ENCODE assay signal across 8 cellular contexts in genomic region chr16:69386596-69386995, GRCh38. TPM values are rescaled to one million over a fixed set of nuclear protein-coding genes. Genes with fewer than 3 reads are reported as not detected.
DNase-seq lines count a peak whose midpoint lies in the region; ATAC-seq and TF ChIP-seq lines count a peak whose summit lies in the region.

No MANE protein-coding gene starts in this region.

- TF ChIP-seq POLR2A in HCT116 (IDR thresholded peaks at IDR 0.05; ENCODE audit: borderline replicate concordance, extremely low read depth, insufficient read depth, insufficient read length): no peak

- H3K27ac ChIP-seq in HCT116 (ENCODE audit: low read depth, low read length): peak overlapping the region; percentile 83

- intact Hi-C loops in HCT116 (cut with micrococcal nuclease): no loop called here
- intact Hi-C loops in activated CD8-positive, alpha-beta T cell treated with anti-CD3 and anti-CD28 coated beads for 36 hours (cut with micrococcal nuclease): no loop called here

- CTCF ChIA-PET in HCT116 (lab: Charles Lee): interaction anchor here (1.3 to 2.3 kb wide), 2 partner anchors 9 to 12 kb away, joined by 4 to 14 read pairs; no protein-coding TSS in a partner anchor
- CTCF ChIA-PET in activated CD8-positive, alpha-beta T cell treated with anti-CD3 and anti-CD28 coated beads for 36 hours (lab: Charles Lee): interaction anchor here (3.3 kb wide), 1 partner anchor 10 kb away, joined by 39 read pairs; no protein-coding TSS in a partner anchor

- POLR2A ChIA-PET in HCT116 (lab: Charles Lee): interaction anchor here (0.6 to 3.8 kb wide), 3 partner anchors 9 to 259 kb away, joined by 3 to 12 read pairs (median 4); no protein-coding TSS in a partner anchor
- POLR2A ChIA-PET in activated CD8-positive, alpha-beta T cell treated with anti-CD3 and anti-CD28 coated beads for 36 hours (lab: Charles Lee): interaction anchor here (0.6 to 1.8 kb wide), 8 partner anchors 24 to 375 kb away, joined by 3 to 8 read pairs (median 4); partner anchors contain the start of genes NOB1, PDF and WWP2

- H3K9me2 ChIP-seq in HCT116 (ENCODE audit: insufficient read depth): no peaks in the 10 kb centered on the region

- peak overlapping the region; percentile 86 for H3K4me2 ChIP-seq in HCT116 (ENCODE audit: low read length)

- no peaks in the 10 kb centered on the region for H3K9me3 ChIP-seq in HCT116 (ENCODE audit: control insufficient read depth in 1 of 2, insufficient read depth in 1 of 2, low read depth in 1 of 2, low read length in 2 of 2)

- H3K4me1 Mint-ChIP-seq in activated CD8-positive, alpha-beta T cell treated with anti-CD3 and anti-CD28 coated beads for 36 hours (ENCODE audit: low read depth): peaks cover 25% of the 10 kb centered on the region
- H3K4me1 Mint-ChIP-seq in mesothelial cell of epicardium: peaks cover 12% of the 10 kb centered on the region

- H3K9ac ChIP-seq in HCT116 (ENCODE audit: low read length): peak overlapping the region; percentile 89

- DNase-seq in AG08395 (ENCODE audit: low spot score): peak; percentile 5
- DNase-seq in HCT116 (ENCODE audit: low read depth, low spot score): no peak
- DNase-seq in activated CD8-positive, alpha-beta T cell treated with anti-CD3 and anti-CD28 coated beads for 36 hours: no peak
- no peak for DNase-seq in mesothelial cell of epicardium (ENCODE audit: low spot score in 2 of 2, unreplicated experiment in 2 of 2)
- DNase-seq in NCI-H1436 (lab: John Stamatoyannopoulos, UW): no peak
- no peak for DNase-seq in NCI-H2029 treated with DMSO at 0.1 percent for 48 hours (lab: John Stamatoyannopoulos, UW)
- DNase-seq in GF-D8 (lab: John Stamatoyannopoulos, UW): no peak

- H3K27me3 ChIP-seq in HCT116 (ENCODE audit: insufficient read depth, low read length): no peaks in the 10 kb centered on the region

- H3K79me2 ChIP-seq in HCT116 (ENCODE audit: insufficient read depth, low read length): peaks cover 50% of the 10 kb centered on the region

- peaks cover 28% of the 10 kb centered on the region in 2 experiments for H3K36me3 ChIP-seq in HCT116 (ENCODE audit: control insufficient read depth in 1 of 2, insufficient read depth in 2 of 2, low read length in 2 of 2)

- BruUV-seq in HCT116 (replicated peaks; lab: Mats Ljungman, UMichigan): no TSS peak

- H3K9me3 Mint-ChIP-seq in activated CD8-positive, alpha-beta T cell treated with anti-CD3 and anti-CD28 coated beads for 36 hours: no peaks in the 10 kb centered on the region
- H3K9me3 Mint-ChIP-seq in mesothelial cell of epicardium: no peaks in the 10 kb centered on the region

- no peaks in the 10 kb centered on the region for H4K20me1 ChIP-seq in HCT116 (ENCODE audit: insufficient read depth)

- no peaks in the 10 kb centered on the region for H3K27me3 Mint-ChIP-seq in activated CD8-positive, alpha-beta T cell treated with anti-CD3 and anti-CD28 coated beads for 36 hours
- no peaks in the 10 kb centered on the region for H3K27me3 Mint-ChIP-seq in mesothelial cell of epicardium (ENCODE audit: low read depth)

- peak overlapping the region; percentile 42 for H3K27ac Mint-ChIP-seq in activated CD8-positive, alpha-beta T cell treated with anti-CD3 and anti-CD28 coated beads for 36 hours
- peak overlapping the region; percentile 89 for H3K27ac Mint-ChIP-seq in mesothelial cell of epicardium

- no peak for TF ChIP-seq CTCF in HCT116 (IDR thresholded peaks at IDR 0.05 in 2 of 3, conservative IDR thresholded peaks at IDR 0.05 in 1 of 3; ENCODE audit: borderline replicate concordance in 1 of 3, insufficient read depth in 1 of 3, low read depth in 2 of 3, low read length in 2 of 3)
- TF ChIP-seq CTCF in activated CD8-positive, alpha-beta T cell treated with anti-CD3 and anti-CD28 coated beads for 36 hours (IDR thresholded peaks at IDR 0.05): no peak
- no peak for TF ChIP-seq CTCF in mesothelial cell of epicardium (IDR thresholded peaks at IDR 0.05; ENCODE audit: unreplicated experiment)

- H2AFZ ChIP-seq in HCT116 (ENCODE audit: low read depth, low read length, poor library complexity, severe bottlenecking): no peak overlapping the region

- TF ChIP-seq RAD21 in HCT116 (IDR thresholded peaks at IDR 0.05; ENCODE audit: low read depth): no peak

- H3K4me3 ChIP-seq in HCT116 (replicated peaks in 1 of 2; ENCODE audit: low read depth in 1 of 2, low read length in 2 of 2): peak overlapping the region; percentile 64 to 78

- ATAC-seq in HCT116: no peak
- no peak for ATAC-seq in activated CD8-positive, alpha-beta T cell treated with anti-CD3 and anti-CD28 coated beads for 36 hours
- no peak for ATAC-seq in GM18867 (IDR thresholded peaks at IDR 0.05; ENCODE audit: unreplicated experiment)

- peaks cover 28 to 43% of the 10 kb centered on the region in 2 experiments for H3K4me1 ChIP-seq in HCT116 (ENCODE audit: control insufficient read depth in 1 of 2, insufficient read depth in 2 of 2, low read length in 2 of 2)

- peaks cover 28% of the 10 kb centered on the region for H3K36me3 Mint-ChIP-seq in activated CD8-positive, alpha-beta T cell treated with anti-CD3 and anti-CD28 coated beads for 36 hours (ENCODE audit: low read depth)
- H3K36me3 Mint-ChIP-seq in mesothelial cell of epicardium: peaks cover 12% of the 10 kb centered on the region

- RAD21 ChIA-PET in HCT116 (lab: Charles Lee; ENCODE audit: low non-redundant PET in 1 of 2, low total read pairs in 2 of 2, uncharacterized antibody in 2 of 2, unreplicated experiment in 2 of 2): no interaction called here

- H3K4me3 Mint-ChIP-seq in activated CD8-positive, alpha-beta T cell treated with anti-CD3 and anti-CD28 coated beads for 36 hours: peak overlapping the region; percentile 86
- peak overlapping the region; percentile 82 for H3K4me3 Mint-ChIP-seq in mesothelial cell of epicardium

TF ChIP-seq in HCT116, 20 proteins besides CTCF, POLR2A, EP300 and RAD21 (continues in another document):
- no peak for TF ChIP-seq ELF1 (IDR thresholded peaks at IDR 0.05; ENCODE audit: borderline replicate concordance, low read depth)
- TF ChIP-seq POLR2AphosphoS5 (IDR thresholded peaks at IDR 0.05; ENCODE audit: low read depth, low read length): no peak
- no peak for TF ChIP-seq CEBPB (IDR thresholded peaks at IDR 0.05; ENCODE audit: low read depth)
- no peak for TF ChIP-seq SIN3A (IDR thresholded peaks at IDR 0.05; ENCODE audit: low read depth)
- TF ChIP-seq EGR1 (IDR thresholded peaks at IDR 0.05; ENCODE audit: low read depth): no peak
- no peak for TF ChIP-seq YY1 (IDR thresholded peaks at IDR 0.05; ENCODE audit: extremely low read depth, insufficient replicate concordance, low read depth, low read length)
- TF ChIP-seq ATF3 (IDR thresholded peaks at IDR 0.05): no peak
- no peak for TF ChIP-seq CBX3 (IDR thresholded peaks at IDR 0.05; ENCODE audit: low read depth)
- TF ChIP-seq, protein P1, sequence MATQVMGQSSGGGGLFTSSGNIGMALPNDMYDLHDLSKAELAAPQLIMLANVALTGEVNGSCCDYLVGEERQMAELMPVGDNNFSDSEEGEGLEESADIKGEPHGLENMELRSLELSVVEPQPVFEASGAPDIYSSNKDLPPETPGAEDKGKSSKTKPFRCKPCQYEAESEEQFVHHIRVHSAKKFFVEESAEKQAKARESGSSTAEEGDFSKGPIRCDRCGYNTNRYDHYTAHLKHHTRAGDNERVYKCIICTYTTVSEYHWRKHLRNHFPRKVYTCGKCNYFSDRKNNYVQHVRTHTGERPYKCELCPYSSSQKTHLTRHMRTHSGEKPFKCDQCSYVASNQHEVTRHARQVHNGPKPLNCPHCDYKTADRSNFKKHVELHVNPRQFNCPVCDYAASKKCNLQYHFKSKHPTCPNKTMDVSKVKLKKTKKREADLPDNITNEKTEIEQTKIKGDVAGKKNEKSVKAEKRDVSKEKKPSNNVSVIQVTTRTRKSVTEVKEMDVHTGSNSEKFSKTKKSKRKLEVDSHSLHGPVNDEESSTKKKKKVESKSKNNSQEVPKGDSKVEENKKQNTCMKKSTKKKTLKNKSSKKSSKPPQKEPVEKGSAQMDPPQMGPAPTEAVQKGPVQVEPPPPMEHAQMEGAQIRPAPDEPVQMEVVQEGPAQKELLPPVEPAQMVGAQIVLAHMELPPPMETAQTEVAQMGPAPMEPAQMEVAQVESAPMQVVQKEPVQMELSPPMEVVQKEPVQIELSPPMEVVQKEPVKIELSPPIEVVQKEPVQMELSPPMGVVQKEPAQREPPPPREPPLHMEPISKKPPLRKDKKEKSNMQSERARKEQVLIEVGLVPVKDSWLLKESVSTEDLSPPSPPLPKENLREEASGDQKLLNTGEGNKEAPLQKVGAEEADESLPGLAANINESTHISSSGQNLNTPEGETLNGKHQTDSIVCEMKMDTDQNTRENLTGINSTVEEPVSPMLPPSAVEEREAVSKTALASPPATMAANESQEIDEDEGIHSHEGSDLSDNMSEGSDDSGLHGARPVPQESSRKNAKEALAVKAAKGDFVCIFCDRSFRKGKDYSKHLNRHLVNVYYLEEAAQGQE (IDR thresholded peaks at IDR 0.05; ENCODE audit: low read depth): no peak

RNA-seq across cellular contexts. Expression of gene TERF2, which starts 0.8 kb away (rescaled TPM):
- 69.9 TPM for total RNA-seq in HCT116 (2021; ENCODE audit: unreplicated experiment)
- polyA plus RNA-seq in HCT116 (2012): 21.3 and 32.8 TPM in 2 replicates
- total RNA-seq in activated CD8-positive, alpha-beta T cell treated with anti-CD3 and anti-CD28 coated beads for 36 hours: 10 to 100 TPM; 39.4 to 41.6 TPM
- total RNA-seq in mesothelial cell of epicardium: 36.8 to 42.4 TPM (median 39.2 TPM) in 3 replicates

RNA-seq across cellular contexts. Expression of gene TMED6, which starts 35.0 kb away (rescaled TPM):
- total RNA-seq in HCT116 (2021; ENCODE audit: unreplicated experiment): 0.91 TPM
- 0.46 and 0.59 TPM in 2 replicates for polyA plus RNA-seq in HCT116 (2012)
- 1 to 10 TPM; 1.2 to 2.2 TPM for total RNA-seq in activated CD8-positive, alpha-beta T cell treated with anti-CD3 and anti-CD28 coated beads for 36 hours
- 1.2 to 1.7 TPM (median 1.4 TPM) in 3 replicates for total RNA-seq in mesothelial cell of epicardium

RNA-seq across cellular contexts. Expression of gene CYB5B, which starts 37.8 kb away (rescaled TPM):
- total RNA-seq in HCT116 (2021; ENCODE audit: unreplicated experiment) (689 TPM), mesothelial cell of epicardium (96.6 to 102 TPM (median 101 TPM) in 3 replicates)
- 259 and 345 TPM in 2 replicates for polyA plus RNA-seq in HCT116 (2012)
- total RNA-seq in activated CD8-positive, alpha-beta T cell treated with anti-CD3 and anti-CD28 coated beads for 36 hours: 100 to 1,000 TPM; 159 to 163 TPM

RNA-seq across cellular contexts. Expression of gene NIP7, which starts 47.0 kb away (rescaled TPM):
- 62.8 TPM for total RNA-seq in HCT116 (2021; ENCODE audit: unreplicated experiment)
- polyA plus RNA-seq in HCT116 (2012): 18.9 and 20.0 TPM in 2 replicates
- total RNA-seq in activated CD8-positive, alpha-beta T cell treated with anti-CD3 and anti-CD28 coated beads for 36 hours: 10 to 100 TPM; 37.7 to 41.8 TPM
- total RNA-seq in mesothelial cell of epicardium: 27.2 to 31.4 TPM (median 30.5 TPM) in 3 replicates

RNA-seq across cellular contexts. Expression of gene COG8, which starts 47.2 kb away (rescaled TPM):
- total RNA-seq in HCT116 (2021; ENCODE audit: unreplicated experiment) (50.3 TPM), mesothelial cell of epicardium (48.2 to 49.4 TPM (median 49.0 TPM) in 3 replicates)
- polyA plus RNA-seq in HCT116 (2012): 21.0 and 28.2 TPM in 2 replicates
- 10 to 100 TPM; 26.0 to 27.4 TPM for total RNA-seq in activated CD8-positive, alpha-beta T cell treated with anti-CD3 and anti-CD28 coated beads for 36 hours
